In genomic region chr14:96201965-96202364, GRCh38 we compare ENCODE assay signal across 2 cellular contexts.
TF ChIP-seq lines count a peak whose summit lies in the region.

No MANE protein-coding gene starts in this region.

TF ChIP-seq in A549, 52 proteins besides CTCF, POLR2A, EP300 and RAD21:
- TF ChIP-seq HOXB5 (CRISPR knock-in tag; IDR thresholded peaks at IDR 0.05) (no peak), FOSL2 (IDR thresholded peaks at IDR 0.05) (no peak), FOSL2 (CRISPR knock-in tag; IDR thresholded peaks at IDR 0.05) (no peak), PBX3 (IDR thresholded peaks at IDR 0.05) (no peak), HMGXB4 (CRISPR knock-in tag; IDR thresholded peaks at IDR 0.05; ENCODE audit: borderline replicate concordance) (no peak), MAZ (IDR thresholded peaks at IDR 0.05; ENCODE audit: borderline replicate concordance, low read depth, low read length) (no peak), MAFK (IDR thresholded peaks at IDR 0.05; ENCODE audit: partially characterized antibody) (no peak), ZFP36 (IDR thresholded peaks at IDR 0.05; ENCODE audit: borderline replicate concordance, partially characterized antibody) (no peak), HES2 (IDR thresholded peaks at IDR 0.05) (no peak), KDM5A (IDR thresholded peaks at IDR 0.05) (no peak), E2F6 (IDR thresholded peaks at IDR 0.05; ENCODE audit: borderline replicate concordance, low read depth) (no peak), CHD4 (IDR thresholded peaks at IDR 0.05; ENCODE audit: borderline replicate concordance) (no peak), RNF2 (IDR thresholded peaks at IDR 0.05; ENCODE audit: borderline replicate concordance, low read depth) (no peak), JUNB (IDR thresholded peaks at IDR 0.05) (no peak)

TF ChIP-seq in IMR-90, 13 proteins besides CTCF, POLR2A, EP300 and RAD21:
- TF ChIP-seq MXI1 (IDR thresholded peaks at IDR 0.05; ENCODE audit: borderline replicate concordance, low read depth, low read length): no peak
- no peak for TF ChIP-seq FOS (IDR thresholded peaks at IDR 0.05; ENCODE audit: low read depth, low read length)
- TF ChIP-seq RCOR1 (IDR thresholded peaks at IDR 0.05; ENCODE audit: insufficient replicate concordance, low read length): no peak
